In genomic region chr11:65639228-65639597, GRCh38 we compare ENCODE assay signal across 1 cellular context.
TF ChIP-seq lines count a peak whose summit lies in the region.

No MANE protein-coding gene starts in this region.

TF ChIP-seq in K562, 482 proteins besides CTCF, POLR2A, EP300 and RAD21:
- TF ChIP-seq KDM1A (IDR thresholded peaks at IDR 0.05) (peak; percentile 55 to 58), ESRRA (IDR thresholded peaks at IDR 0.05; ENCODE audit: borderline replicate concordance, low read depth) (peak; percentile 94), BCOR (IDR thresholded peaks at IDR 0.05) (peak; percentile 77)
